ENCODE assay signal across 12 cellular contexts in genomic region chr6:34240329-34241248, GRCh38. TPM values are rescaled to one million over a fixed set of nuclear protein-coding genes. Genes with fewer than 3 reads are reported as not detected.
A peak's percentile ranks its signal among the peaks of the same experiment; 100 is the strongest.
DNase-seq lines count a peak whose midpoint lies in the region; ATAC-seq, FAIRE-seq and TF ChIP-seq lines count a peak whose summit lies in the region.
"Had no signal": no experiment of that assay in that cellular context is flagged by ENCODE, and none has a peak within 500 bp of the region (broad histone marks: within the 10 kb centered on the region; RNA-seq: fewer than 3 reads in every experiment).

No MANE protein-coding gene starts in this region.

- intact Hi-C loops in CD8-positive, alpha-beta T cell (cut with DNase I, micrococcal nuclease), result no loop called here
- intact Hi-C loops in GM12878 (cut with micrococcal nuclease; ENCODE audit: unreplicated experiment), result no loop called here

- CTCF ChIA-PET in CD8-positive, alpha-beta T cell (lab: Charles Lee), result no interaction called here
- CTCF ChIA-PET in GM12878 (lab: Yijun Ruan, JAX), result interaction anchor here (0.8 to 1.5 kb wide), 4 partner anchors 9 to 174 kb away, joined by 3 to 6 read pairs (median 4); no protein-coding TSS in a partner anchor

- no peak for TF ChIP-seq RAD21 in GM12878 (IDR thresholded peaks at IDR 0.05; ENCODE audit: insufficient read depth, low read depth, low read length)

- no peaks in the 10 kb centered on the region for H3K27me3 ChIP-seq in CD8-positive, alpha-beta T cell (ENCODE audit: insufficient read depth, low read length)
- H3K27me3 ChIP-seq in HUES6 (ENCODE audit: control insufficient read depth, insufficient read depth, low read length), result no peaks in the 10 kb centered on the region
- H3K27me3 ChIP-seq in GM12878 (replicated peaks in 1 of 2; ENCODE audit: control insufficient read depth in 2 of 2, insufficient read depth in 2 of 2, low read length in 1 of 2), result no peaks in the 10 kb centered on the region
- no peaks in the 10 kb centered on the region for H3K27me3 ChIP-seq in gastroesophageal sphincter
- H3K27me3 ChIP-seq: suprapubic skin had no signal

- 87% methylated on average over 22 of the region's 22 CpGs for WGBS in GM12878 (ENCODE audit: insufficient coverage, insufficient replicate concordance, low lambda C conversion rate, missing lambda C conversion rate)
- 90 to 100% methylated on average over 1 to 12 of the region's 22 CpGs for WGBS in gastroesophageal sphincter (ENCODE audit: low coverage in 1 of 2), 2 donors

- H4K20me1 ChIP-seq in GM12878 (ENCODE audit: control insufficient read depth, insufficient read depth), result peaks cover 5% of the 10 kb centered on the region; the same call in 1 of the 2 replicates

- H3K9me3 Mint-ChIP-seq in CD8-positive, alpha-beta T cell, result no peaks in the 10 kb centered on the region

- no peak for FAIRE-seq in GM12878 (lab: Jason Lieb, UNC)
- FAIRE-seq: G401.6 had no signal

- POLR2A ChIA-PET in CD8-positive, alpha-beta T cell (lab: Charles Lee), result interaction anchor here (1.1 kb wide), 1 partner anchor 58 kb away, joined by 3 read pairs; no protein-coding TSS in a partner anchor
- POLR2A ChIA-PET in GM12878 (lab: Charles Lee), result interaction anchor here (1.2 kb wide), 1 partner anchor 17 kb away, joined by 3 read pairs; no protein-coding TSS in a partner anchor

- no peaks in the 10 kb centered on the region for H3K27me3 Mint-ChIP-seq in CD8-positive, alpha-beta T cell (ENCODE audit: low read depth)

- no peak overlapping the region for H3K4me3 Mint-ChIP-seq in CD8-positive, alpha-beta T cell

- in situ Hi-C loops in GM12878 (cut with MboI), result loop anchor here (5.0 to 25.0 kb wide), 2 partner anchors 177 to 372 kb away; no protein-coding TSS in a partner anchor

- H3K79me2 ChIP-seq in GM12878 (ENCODE audit: control insufficient read depth, insufficient read depth, low read length), result peaks cover 51% of the 10 kb centered on the region

- RAD21 ChIA-PET in GM12878 (lab: Charles Lee; ENCODE audit: unreplicated experiment), result interaction anchor here (1.1 kb wide), 2 partner anchors 17 to 44 kb away, joined by 3 to 4 read pairs; no protein-coding TSS in a partner anchor

- H3K27ac ChIP-seq in CD8-positive, alpha-beta T cell (ENCODE audit: low read depth, low read length), result no peak overlapping the region
- H3K27ac ChIP-seq in HUES6 (ENCODE audit: low read depth, low read length) (no peak overlapping the region), GM12878 (ENCODE audit: control insufficient read depth, insufficient read depth) (no peak overlapping the region; the same call in none of the 2 replicates), gastroesophageal sphincter (no peak overlapping the region)
- H3K27ac ChIP-seq: suprapubic skin had no signal

- no peak for DNase-seq in CD8-positive, alpha-beta T cell
- DNase-seq in GM12878 (ENCODE audit: low read depth, low spot score) (no peak), mesenteric fat pad (ENCODE audit: low spot score) (peak; percentile 80), NCI-H774 (lab: John Stamatoyannopoulos, UW) (no peak), epidermal melanocyte (ENCODE audit: insufficient read length, low spot score) (no peak), NCI-H526 treated with DMSO at 0.1 percent for 48 hours (lab: John Stamatoyannopoulos, UW) (no peak)
- DNase-seq: Kasumi-1, NCI-H510A treated with DMSO at 0.1 percent for 48 hours had no signal

- peaks cover 29% of the 10 kb centered on the region for H3K4me1 ChIP-seq in CD8-positive, alpha-beta T cell (ENCODE audit: insufficient read depth, low read length)
- H3K4me1 ChIP-seq in HUES6 (ENCODE audit: control insufficient read depth, insufficient read depth, low read length), result peaks cover 51% of the 10 kb centered on the region
- H3K4me1 ChIP-seq in GM12878 (ENCODE audit: control insufficient read depth, insufficient read depth, low read length), result peaks cover 20% of the 10 kb centered on the region
- peaks cover 3 to 45% (median 16%) of the 10 kb centered on the region in 3 donors for H3K4me1 ChIP-seq in gastroesophageal sphincter

- peaks cover 21% of the 10 kb centered on the region for H3K36me3 ChIP-seq in CD8-positive, alpha-beta T cell (ENCODE audit: insufficient read depth, low read length)
- H3K36me3 ChIP-seq in HUES6 (ENCODE audit: control insufficient read depth, insufficient read depth, low read length) (peaks cover 69% of the 10 kb centered on the region), GM12878 (ENCODE audit: control insufficient read depth in 2 of 2, insufficient read depth in 2 of 2, low read length in 1 of 2) (peaks cover 27 to 33% of the 10 kb centered on the region in 2 experiments), gastroesophageal sphincter (peaks cover 0 to 33% of the 10 kb centered on the region in 2 donors)

- peak overlapping the region; percentile 85 for H3K4me2 ChIP-seq in GM12878 (ENCODE audit: control insufficient read depth, insufficient read depth)

- H3K36me3 Mint-ChIP-seq in CD8-positive, alpha-beta T cell, result peaks cover 55% of the 10 kb centered on the region

- H2AFZ ChIP-seq in GM12878 (ENCODE audit: control insufficient read depth, low read depth, low read length), result no peak overlapping the region

- H3K27ac Mint-ChIP-seq in CD8-positive, alpha-beta T cell, result peak overlapping the region; percentile 64

- no peak overlapping the region for H3K4me3 ChIP-seq in CD8-positive, alpha-beta T cell (ENCODE audit: low read depth, low read length)
- H3K4me3 ChIP-seq in HUES6 (ENCODE audit: low read depth, low read length) (peak overlapping the region; percentile 98; the same call in 1 of the 2 replicates), GM12878 (peak overlapping the region; percentile 93; the same call in 1 of the 2 replicates), gastroesophageal sphincter (no peak overlapping the region)
- H3K4me3 ChIP-seq: suprapubic skin had no signal

- no peak for TF ChIP-seq CTCF in CD8-positive, alpha-beta T cell (IDR thresholded peaks at IDR 0.05)
- no peak for TF ChIP-seq CTCF in GM12878 (IDR thresholded peaks at IDR 0.05 in 2 of 3, conservative IDR thresholded peaks at IDR 0.05 in 1 of 3; ENCODE audit: control insufficient read depth in 2 of 3, extremely low read depth in 1 of 3, insufficient read depth in 1 of 3, low read depth in 3 of 3, low read length in 3 of 3)
- TF ChIP-seq CTCF in gastroesophageal sphincter (IDR thresholded peaks at IDR 0.05), result no peak

- peaks cover 55% of the 10 kb centered on the region for H3K4me1 Mint-ChIP-seq in CD8-positive, alpha-beta T cell (ENCODE audit: low read depth)

- SMC1A ChIA-PET in GM12878 (lab: Charles Lee; ENCODE audit: uncharacterized antibody, unreplicated experiment), result interaction anchor here (0.7 to 1.1 kb wide), 2 partner anchors 45 to 177 kb away, joined by 3 read pairs; no protein-coding TSS in a partner anchor

- H3K9me3 ChIP-seq in CD8-positive, alpha-beta T cell (ENCODE audit: low read length), result no peaks in the 10 kb centered on the region
- H3K9me3 ChIP-seq in HUES6 (ENCODE audit: control insufficient read depth, insufficient read depth, low read depth, low read length) (no peaks in the 10 kb centered on the region), GM12878 (replicated peaks; ENCODE audit: control insufficient read depth, insufficient read depth, low read length) (no peaks in the 10 kb centered on the region), gastroesophageal sphincter (no peaks in the 10 kb centered on the region)
- H3K9me3 ChIP-seq: suprapubic skin had no signal

- H3K9ac ChIP-seq in HUES6 (ENCODE audit: low read length) (peak overlapping the region; percentile 96), GM12878 (ENCODE audit: control insufficient read depth, insufficient read depth, low read length) (peak overlapping the region; percentile 99; the same call in 1 of the 2 replicates)

- no peak for TF ChIP-seq EP300 in GM12878 (IDR thresholded peaks at IDR 0.05; ENCODE audit: borderline replicate concordance in 1 of 2, control insufficient read depth in 1 of 2, low read depth in 2 of 2, low read length in 2 of 2)
- TF ChIP-seq EP300 in gastroesophageal sphincter (IDR thresholded peaks at IDR 0.05), result no peak

- BruUV-seq in GM12878 (replicated peaks; lab: Mats Ljungman, UMichigan), result no TSS peak

- TF ChIP-seq POLR2A in GM12878 (IDR thresholded peaks at IDR 0.05; ENCODE audit: low read depth, low read length) (no peak), gastroesophageal sphincter (IDR thresholded peaks at IDR 0.05) (no peak)

- ATAC-seq in CD8-positive, alpha-beta T cell, result no peak
- ATAC-seq in GM12878 (no peak), gastroesophageal sphincter (no peak)

RNA-seq across cellular contexts. Expression of gene HMGA1, which starts 3.9 kb away (rescaled TPM):
- total RNA-seq in CD8-positive, alpha-beta T cell, result 100 to 1,000 TPM; 107 to 113 TPM
- total RNA-seq in GM12878 (2013; cell fraction: nucleolus; rRNA removed), result 34.9 and 35.0 TPM in 2 replicates
- total RNA-seq in GM12878 (2014; rRNA removed) (417 and 479 TPM in 2 replicates), GM12878 (2014; rRNA removed; fragmentation: Illumina TruSeq; extraction: Trizol) (220 and 264 TPM in 2 replicates), GM12878 (2021) (867 and 885 TPM in 2 replicates), mesenteric fat pad (32.3 TPM), gastroesophageal sphincter (10 to 100 TPM in 3 of 4 donors, 1 to 10 TPM in 1; 8.1 to 24.5 (median 18.1) TPM)
- 85.7 TPM for polyA plus RNA-seq in GM12878 (2011; ENCODE audit: low read depth)
- polyA plus RNA-seq in GM12878 (2011; rRNA removed) (39.7 and 110 TPM in 2 replicates), GM12878 (2014; fragmentation: Illumina TruSeq; extraction: Trizol) (176 and 537 TPM in 2 replicates), GM12878 (2014; fragmentation: Nextera tagmentation; extraction: Ambion mirVana) (10 to 100 TPM; 13.4 to 38.0 TPM), GM12878 (2014; rRNA removed) (555 and 628 TPM in 2 replicates), GM12878 (2016; fragmentation: Nextera tagmentation; extraction: Ambion mirVana) (100 to 1,000 TPM; 692 to 739 TPM)
- 154 and 186 TPM in 2 replicates for polyA plus RNA-seq in GM12878 (2011; cell fraction: cytosol; rRNA removed)
- polyA plus RNA-seq in GM12878 (2011; cell fraction: nucleus; rRNA removed), result 132 and 185 TPM in 2 replicates
- 247 and 313 TPM in 2 replicates for polyA plus RNA-seq in GM12878 (2012)
- polyA minus RNA-seq in GM12878 (2011; rRNA and poly(A)+ RNA removed), result 32.6 and 67.6 TPM in 2 replicates
- 96.9 and 109 TPM in 2 replicates for polyA minus RNA-seq in GM12878 (2011; cell fraction: cytosol; rRNA and poly(A)+ RNA removed)
- 20.3 and 35.7 TPM in 2 replicates for polyA minus RNA-seq in GM12878 (2011; cell fraction: nucleus; rRNA and poly(A)+ RNA removed)

RNA-seq across cellular contexts. Expression of gene SMIM29, which starts 8.2 kb away (rescaled TPM):
- total RNA-seq in CD8-positive, alpha-beta T cell, result 10 to 100 TPM; 12.7 to 14.2 TPM
- total RNA-seq in GM12878 (2013; cell fraction: nucleolus; rRNA removed), result 7.9 and 8.8 TPM in 2 replicates
- 26.9 and 27.7 TPM in 2 replicates for total RNA-seq in GM12878 (2014; rRNA removed)
- total RNA-seq in GM12878 (2014; rRNA removed; fragmentation: Illumina TruSeq; extraction: Trizol), result 6.8 and 9.0 TPM in 2 replicates
- 17.6 and 19.9 TPM in 2 replicates for total RNA-seq in GM12878 (2021)
- 10.5 TPM for polyA plus RNA-seq in GM12878 (2011; ENCODE audit: low read depth)
- polyA plus RNA-seq in GM12878 (2011; rRNA removed), result 5.9 and 12.5 TPM in 2 replicates
- 22.8 and 29.5 TPM in 2 replicates for polyA plus RNA-seq in GM12878 (2011; cell fraction: cytosol; rRNA removed)
- polyA plus RNA-seq in GM12878 (2011; cell fraction: nucleus; rRNA removed), result 19.6 and 24.9 TPM in 2 replicates
- 18.4 and 20.4 TPM in 2 replicates for polyA plus RNA-seq in GM12878 (2012)
- polyA plus RNA-seq in GM12878 (2014; fragmentation: Illumina TruSeq; extraction: Trizol), result 0.65 and 8.7 TPM in 2 replicates
- 1 to 10 TPM; 7.1 to 8.4 TPM for polyA plus RNA-seq in GM12878 (2014; fragmentation: Nextera tagmentation; extraction: Ambion mirVana)
- polyA plus RNA-seq in GM12878 (2014; rRNA removed), result 25.3 and 26.9 TPM in 2 replicates
- 10 to 100 TPM; 27.2 to 30.0 TPM for polyA plus RNA-seq in GM12878 (2016; fragmentation: Nextera tagmentation; extraction: Ambion mirVana)
- polyA minus RNA-seq in GM12878 (2011; rRNA and poly(A)+ RNA removed), result 7.7 and 15.6 TPM in 2 replicates
- 5.9 and 6.4 TPM in 2 replicates for polyA minus RNA-seq in GM12878 (2011; cell fraction: cytosol; rRNA and poly(A)+ RNA removed)
- polyA minus RNA-seq in GM12878 (2011; cell fraction: nucleus; rRNA and poly(A)+ RNA removed), result 17.4 and 25.5 TPM in 2 replicates
- total RNA-seq in mesenteric fat pad, result 16.3 TPM
- total RNA-seq in gastroesophageal sphincter, result 10 to 100 TPM in 3 of 4 donors, 1 to 10 TPM in 1; 9.7 to 34.7 (median 22.6) TPM

Comparison
In these comparisons a context has a peak if more than half of its experiments do, and no peak if none do; other contexts are left out.
1. H3K4me3 ChIP-seq: peak in HUES6 (single experiment) and GM12878 (single experiment); none in CD8-positive, alpha-beta T cell (single experiment) and gastroesophageal sphincter (0 of 2).